Comparison of ENCODE assay signal across 8 cellular contexts in the genomic region with DNA sequence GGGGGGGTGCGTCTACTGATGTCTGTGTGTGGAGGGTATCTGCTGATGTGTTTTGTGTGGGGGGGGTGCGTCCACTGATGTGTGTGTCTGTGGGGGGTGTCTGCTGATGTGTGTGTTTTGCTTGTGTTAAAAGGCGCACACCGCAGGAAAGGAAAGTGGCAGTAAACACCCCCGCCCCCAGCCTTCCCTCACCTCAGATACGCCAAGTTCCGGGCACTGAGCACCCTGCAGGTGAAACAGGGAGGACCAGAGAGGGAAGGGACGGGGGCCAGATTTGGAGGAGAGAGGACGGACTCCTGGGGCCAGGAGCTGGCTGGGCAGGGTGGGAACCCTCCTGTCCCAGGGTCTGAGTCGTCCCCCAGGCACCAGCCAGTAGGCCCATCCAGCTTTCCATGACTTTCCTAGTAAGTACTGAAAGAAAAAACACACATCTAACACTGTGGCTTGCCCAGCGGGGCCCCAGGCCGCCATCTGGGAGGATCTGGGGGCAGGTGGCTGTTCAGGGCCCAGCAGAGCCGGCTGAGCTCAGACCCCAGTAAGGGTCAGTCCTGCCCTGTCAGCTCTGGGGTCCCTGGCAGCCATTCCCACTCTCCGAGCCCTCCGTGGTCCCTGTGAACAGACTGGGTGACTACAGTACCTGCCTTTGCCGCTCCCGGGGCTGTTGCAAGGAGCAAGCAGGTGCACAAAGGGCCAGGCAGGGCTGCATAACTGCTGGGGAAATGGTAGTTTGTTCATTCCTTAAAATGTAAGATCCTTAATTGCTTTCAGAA.
DNase-seq lines count a peak whose midpoint lies in the region; ATAC-seq and TF ChIP-seq lines count a peak whose summit lies in the region.

No MANE protein-coding gene starts in this region.

- H3K4me1 ChIP-seq in SJCRH30: no peaks in the 10 kb centered on the region

- H3K4me3 Mint-ChIP-seq in CD14-positive monocyte (no peak overlapping the region), nephron (peak overlapping the region in 1 of 3 experiments; percentile 14)

- H3K9me3 ChIP-seq in SJCRH30 (replicated peaks): no peaks in the 10 kb centered on the region

- peaks cover 26 to 57% (median 29%) of the 10 kb centered on the region in 3 donors for H3K27me3 Mint-ChIP-seq in CD14-positive monocyte (ENCODE audit: low read depth in 3 of 3)
- peaks cover 8% of the 10 kb centered on the region for H3K27me3 Mint-ChIP-seq in nephron (ENCODE audit: low read depth)

- no peak overlapping the region for H3K4me3 ChIP-seq in SJCRH30

- peaks cover 25% of the 10 kb centered on the region for H3K4me1 Mint-ChIP-seq in CD14-positive monocyte
- H3K4me1 Mint-ChIP-seq in nephron: peaks cover 31% of the 10 kb centered on the region

- H3K27ac Mint-ChIP-seq in CD14-positive monocyte: no peak overlapping the region
- peak overlapping the region in 2 of 3 experiments; percentile 59 to 63 for H3K27ac Mint-ChIP-seq in nephron

- H3K9me3 Mint-ChIP-seq in CD14-positive monocyte (peaks cover 0 to 9% (median 0%) of the 10 kb centered on the region in 7 donors), nephron (no peaks in the 10 kb centered on the region)

- H3K36me3 Mint-ChIP-seq in CD14-positive monocyte: peaks cover 13 to 15% of the 10 kb centered on the region in 2 donors
- no peaks in the 10 kb centered on the region for H3K36me3 Mint-ChIP-seq in nephron (ENCODE audit: low read depth)

- peak; percentile 2 for ATAC-seq in HG02981 (IDR thresholded peaks at IDR 0.05; ENCODE audit: unreplicated experiment)

- no peak overlapping the region for H3K27ac ChIP-seq in SJCRH30

- intact Hi-C loops in CD14-positive monocyte (cut with micrococcal nuclease): no loop called here

- no peak for TF ChIP-seq CTCF in CD14-positive monocyte (IDR thresholded peaks at IDR 0.05)
- TF ChIP-seq CTCF in nephron (IDR thresholded peaks at IDR 0.05; ENCODE audit: unreplicated experiment in 3 of 3): no peak

- H3K36me3 ChIP-seq in SJCRH30: no peaks in the 10 kb centered on the region

- no peaks in the 10 kb centered on the region for H3K27me3 ChIP-seq in SJCRH30

- peak; percentile 39 for DNase-seq in CD14-positive monocyte (ENCODE audit: low spot score)
- DNase-seq in activated T-cell treated with anti-CD3 and anti-CD28 coated beads for 4 hours: peak; percentile 52
- DNase-seq in NCI-H446 (lab: John Stamatoyannopoulos, UW): no peak
- DNase-seq in SJCRH30: no peak
- no peak for DNase-seq in NCI-H146 (lab: John Stamatoyannopoulos, UW)
- DNase-seq in HCEC 1CT: no peak

Comparison
In these comparisons a context has a peak if more than half of its experiments do, and no peak if none do; other contexts are left out.
1. DNase-seq: peak in CD14-positive monocyte (single experiment) and activated T-cell treated with anti-CD3 and anti-CD28 coated beads for 4 hours (single experiment); none in NCI-H446 (0 of 2), SJCRH30 (0 of 2), NCI-H146 (single experiment) and HCEC 1CT (single experiment).
2. H3K27ac Mint-ChIP-seq: peak in nephron (2 of 3); none in CD14-positive monocyte (0 of 7).